17 cellular contexts compared by ENCODE assay signal in the genomic region with DNA sequence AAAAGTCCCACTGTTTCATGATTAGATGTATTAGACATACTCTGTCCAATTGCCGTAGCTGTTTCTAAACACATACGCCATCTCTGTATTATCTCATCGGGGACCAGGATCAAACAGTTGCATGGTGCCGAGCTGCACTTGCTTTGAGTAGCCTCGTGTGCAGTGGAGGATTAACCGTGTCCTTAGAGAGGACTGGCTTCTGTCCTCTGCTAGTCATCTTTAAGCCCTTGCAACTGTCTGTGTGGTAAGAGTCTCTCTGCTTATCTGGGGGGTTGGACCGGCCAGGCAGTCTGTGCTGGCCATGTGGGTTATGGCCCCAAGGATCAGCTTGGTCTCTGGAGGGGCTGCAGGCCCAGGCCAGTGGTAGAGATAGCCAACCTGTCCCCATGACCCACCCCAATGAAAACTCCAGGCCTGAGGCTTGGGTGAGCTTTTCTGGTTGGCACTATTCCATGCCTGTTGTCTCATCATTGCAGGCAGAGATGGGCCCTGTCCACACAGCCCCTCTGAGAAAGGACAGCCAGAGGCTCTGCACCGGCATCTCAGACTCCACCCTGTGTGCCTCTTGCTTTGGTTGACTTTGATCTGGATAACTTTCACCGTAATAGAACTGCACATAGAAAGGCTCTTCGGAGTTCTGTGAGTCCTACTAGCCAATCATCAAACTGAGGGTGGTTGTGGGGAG.
"Had no signal": no experiment of that assay in that cellular context is flagged by ENCODE, and none has a peak within 500 bp of the region (broad histone marks: within the 10 kb centered on the region; RNA-seq: fewer than 3 reads in every experiment).

No MANE protein-coding gene starts in this region.

- H3K4me3 Mint-ChIP-seq: naive thymus-derived CD8-positive, alpha-beta T cell had no signal

- H3K27me3 Mint-ChIP-seq: naive thymus-derived CD8-positive, alpha-beta T cell had no signal

- ATAC-seq: naive thymus-derived CD8-positive, alpha-beta T cell; right cardiac atrium had no signal

- H3K27ac Mint-ChIP-seq: progenitor cell of endocrine pancreas had no signal

- H3K9me3 ChIP-seq: neutrophil, ovary had no signal

- H3K27me3 ChIP-seq: dorsolateral prefrontal cortex, neutrophil, ovary had no signal

- H3K4me3 ChIP-seq: dorsolateral prefrontal cortex, ovary, smooth muscle cell had no signal

- H3K4me2 ChIP-seq: smooth muscle cell had no signal

- H3K27ac ChIP-seq: dorsolateral prefrontal cortex, neutrophil, ovary had no signal

- H3K36me3 Mint-ChIP-seq: naive thymus-derived CD8-positive, alpha-beta T cell had no signal

- DNase-seq: cortex of kidney; dorsolateral prefrontal cortex; effector CD8-positive, alpha-beta T cell; foreskin melanocyte; head of caudate nucleus; hippocampal formation; kidney glomerular epithelial cell; mammary epithelial cell; naive thymus-derived CD8-positive, alpha-beta T cell; ovary; right cardiac atrium; stimulated activated CD4-positive, alpha-beta T cell treated with anti-CD3 and anti-CD28 coated beads, Interleukin-2, amount 100 ng/mL, for 48 hours; stimulated activated naive CD4-positive, alpha-beta T cell treated with Interleukin-2 at 50 U/mL for 16 hours; trophoblast cell had no signal

- H3K36me3 ChIP-seq: neutrophil, ovary had no signal
